Comparison of ENCODE assay signal across 2 cellular contexts in genomic region chr2:99255491-99256318, GRCh38.
TF ChIP-seq lines count a peak whose summit lies in the region.

LYG2 (minus strand) TSS chr2:99255666; CDS start chr2:99254260, 1,406 bp downstream.

TF ChIP-seq in Ishikawa, 13 proteins besides CTCF, POLR2A, EP300 and RAD21 (continued from another document):
- peak; percentile 72 for TF ChIP-seq USF1 (IDR thresholded peaks at IDR 0.05)

TF ChIP-seq in WTC11, 78 proteins besides CTCF, POLR2A, EP300 and RAD21 (continued from another document):
- TF ChIP-seq USF2 (CRISPR knock-in tag; IDR thresholded peaks at IDR 0.05) (peak; percentile 51; the same call in 1 of the 2 replicates), KAT7 (CRISPR knock-in tag; IDR thresholded peaks at IDR 0.05; ENCODE audit: borderline replicate concordance) (no peak), ZBTB43 (CRISPR knock-in tag; IDR thresholded peaks at IDR 0.05) (no peak)
